Comparison of ENCODE assay signal across 10 cellular contexts in genomic region chr12:67339530-67339929, GRCh38.
"Had no signal": no experiment of that assay in that cellular context is flagged by ENCODE, and none has a peak within 500 bp of the region (broad histone marks: within the 10 kb centered on the region; RNA-seq: fewer than 3 reads in every experiment).

No MANE protein-coding gene starts in this region.

- H3K9ac ChIP-seq: GM23248, KMS-11 had no signal

- DNase-seq: GM23248, GOT3, H7, HFFc6, KBM-7 had no signal

- H3K4me3 ChIP-seq: GM23248, HAP-1 had no signal

- H3K4me1 ChIP-seq: HAP-1 had no signal

- H3K36me3 ChIP-seq: HAP-1 had no signal

- H3K27ac ChIP-seq: GM23248, HL-60, KMS-11 had no signal

- ATAC-seq: HCT116, HepG2 had no signal

- H3K4me2 ChIP-seq: KMS-11 had no signal

- FAIRE-seq: HepG2 had no signal

- H3K9me3 ChIP-seq: HAP-1 had no signal

- H2AFZ ChIP-seq: GM23248 had no signal
